In genomic region chr7:96670338-96671289, GRCh38 we compare ENCODE assay signal across 20 cellular contexts. TPM values are rescaled to one million over a fixed set of nuclear protein-coding genes. Genes with fewer than 3 reads are reported as not detected.
DNase-seq lines count a peak whose midpoint lies in the region; ATAC-seq, FAIRE-seq and TF ChIP-seq lines count a peak whose summit lies in the region.
"Had no signal": no experiment of that assay in that cellular context is flagged by ENCODE, and none has a peak within 500 bp of the region (broad histone marks: within the 10 kb centered on the region; RNA-seq: fewer than 3 reads in every experiment).

No MANE protein-coding gene starts in this region.

- CTCF ChIA-PET in HEK293 (lab: Yijun Ruan, JAX), result no interaction called here

- H3K9me3 ChIP-seq in HEK293 (ENCODE audit: control insufficient read depth, insufficient read depth, low read depth, low read length), result no peaks in the 10 kb centered on the region
- no peaks in the 10 kb centered on the region for H3K9me3 ChIP-seq in keratinocyte (ENCODE audit: control insufficient read depth, low read depth, low read length)
- H3K9me3 ChIP-seq: esophagus squamous epithelium, upper lobe of left lung had no signal

- dilution Hi-C loops in keratinocyte (cut with MboI; ENCODE audit: extremely low pct_ligation_motif_present, low sequenced_read_pairs), result no loop called here

- H3K27ac ChIP-seq in HEK293 (ENCODE audit: extremely low read depth, low read depth, low read length) (no peak overlapping the region), keratinocyte (ENCODE audit: control insufficient read depth, insufficient read depth, low read length) (peak overlapping the region; percentile 4)
- H3K27ac ChIP-seq: esophagus squamous epithelium, upper lobe of left lung had no signal

- H3K9me3 Mint-ChIP-seq in activated T-helper 17 cell treated with anti-CD3 and anti-CD28 coated beads, Interleukin-2, amount 50 U/mL, for 72 hours, result no peaks in the 10 kb centered on the region
- H3K9me3 Mint-ChIP-seq: activated naive CD4-positive, alpha-beta T cell treated with anti-CD3 and anti-CD28 coated beads for 36 hours had no signal

- TF ChIP-seq CTCF in HEK293 (tag by site-specific recombination; IDR thresholded peaks at IDR 0.05) (no peak), keratinocyte (optimal IDR thresholded peaks at IDR 0.05 in 1 of 3, IDR thresholded peaks at IDR 0.05 in 1 of 3, conservative IDR thresholded peaks at IDR 0.05 in 1 of 3; ENCODE audit: extremely low read depth in 1 of 3, insufficient read depth in 2 of 3, low read length in 3 of 3) (no peak)

- H2AFZ ChIP-seq in keratinocyte (ENCODE audit: control insufficient read depth, low read length), result no peak overlapping the region

- peaks cover 41% of the 10 kb centered on the region for H3K36me3 Mint-ChIP-seq in activated T-helper 17 cell treated with anti-CD3 and anti-CD28 coated beads, Interleukin-2, amount 50 U/mL, for 72 hours (ENCODE audit: low read depth)

- no peak overlapping the region for H3K27ac Mint-ChIP-seq in activated T-helper 17 cell treated with anti-CD3 and anti-CD28 coated beads, Interleukin-2, amount 50 U/mL, for 72 hours
- H3K27ac Mint-ChIP-seq: activated naive CD4-positive, alpha-beta T cell treated with anti-CD3 and anti-CD28 coated beads for 36 hours; B cell had no signal

- H4K20me1 ChIP-seq in keratinocyte (ENCODE audit: control insufficient read depth, extremely low read depth, insufficient read depth, low read length), result no peaks in the 10 kb centered on the region

- H3K9ac ChIP-seq in keratinocyte (ENCODE audit: control insufficient read depth, extremely low read depth, insufficient read depth, low read length), result no peak overlapping the region

- DNase-seq in NCI-H2081 (lab: John Stamatoyannopoulos, UW) (peak; percentile 76 to 90), SK-MEL-5 (ENCODE audit: low read depth, low spot score) (peak; percentile 25), keratinocyte (ENCODE audit: low read depth, low spot score) (no peak), EL (no peak)
- DNase-seq: activated naive CD4-positive, alpha-beta T cell treated with anti-CD3 and anti-CD28 coated beads for 36 hours; central memory CD4-positive, alpha-beta T cell; effector CD8-positive, alpha-beta T cell; esophagus squamous epithelium; midbrain; NCI-H1048; NCI-H345; stimulated activated CD4-positive, alpha-beta T cell treated with anti-CD3 and anti-CD28 coated beads, Interleukin-4, amount 100 ng/mL, for 1 hour; T-helper 1 cell; upper lobe of left lung had no signal

- POLR2A ChIA-PET in HEK293 (lab: Yijun Ruan, JAX), result no interaction called here

- no peak for ATAC-seq in GM21528 (IDR thresholded peaks at IDR 0.05; ENCODE audit: low FRiP score, unreplicated experiment)
- ATAC-seq in activated T-helper 17 cell treated with anti-CD3 and anti-CD28 coated beads, Interleukin-2, amount 50 U/mL, for 72 hours (replicated peaks), result no peak
- ATAC-seq: Right ventricle myocardium inferior had no signal

- H3K27me3 ChIP-seq in keratinocyte (ENCODE audit: control insufficient read depth, extremely low read depth, insufficient read depth, low read length), result no peaks in the 10 kb centered on the region
- H3K27me3 ChIP-seq: esophagus squamous epithelium, upper lobe of left lung had no signal

- no peak for FAIRE-seq in keratinocyte (lab: Jason Lieb, UNC)

- H3K79me2 ChIP-seq in keratinocyte (ENCODE audit: control insufficient read depth, insufficient read depth, low read length), result no peaks in the 10 kb centered on the region

- H3K27me3 Mint-ChIP-seq in activated T-helper 17 cell treated with anti-CD3 and anti-CD28 coated beads, Interleukin-2, amount 50 U/mL, for 72 hours, result no peaks in the 10 kb centered on the region
- H3K27me3 Mint-ChIP-seq: B cell had no signal

- H3K36me3 ChIP-seq in HEK293 (ENCODE audit: control insufficient read depth in 2 of 2, insufficient read depth in 1 of 2, low read length in 2 of 2) (peaks cover 0 to 3% of the 10 kb centered on the region in 2 experiments; a peak in 2 of 3 replicates), keratinocyte (ENCODE audit: control insufficient read depth in 2 of 2, extremely low read depth in 1 of 2, insufficient read depth in 2 of 2, low read length in 2 of 2) (peaks cover 0 to 4% of the 10 kb centered on the region in 2 experiments)

- no peak overlapping the region for H3K4me2 ChIP-seq in keratinocyte (ENCODE audit: control insufficient read depth, extremely low read depth, insufficient read depth, low read depth, low read length)
- H3K4me2 ChIP-seq: smooth muscle cell had no signal

- H3K4me1 Mint-ChIP-seq in activated T-helper 17 cell treated with anti-CD3 and anti-CD28 coated beads, Interleukin-2, amount 50 U/mL, for 72 hours, result no peaks in the 10 kb centered on the region
- H3K4me1 Mint-ChIP-seq: B cell had no signal

- no peak overlapping the region for H3K4me3 ChIP-seq in HEK293 (ENCODE audit: low read depth, low read length)
- no peak overlapping the region for H3K4me3 ChIP-seq in keratinocyte (ENCODE audit: control insufficient read depth in 2 of 3, extremely low read depth in 1 of 3, insufficient read depth in 2 of 3, low read depth in 1 of 3, low read length in 3 of 3)
- H3K4me3 ChIP-seq: esophagus squamous epithelium, smooth muscle cell, upper lobe of left lung had no signal

- in situ Hi-C loops in SK-MEL-5 (cut with HindIII; ENCODE audit: low pct_unique_long_range_greater_than_20kb, low sequenced_read_pairs), result no loop called here

- H3K9me1 ChIP-seq in keratinocyte (ENCODE audit: control insufficient read depth, extremely low read depth, insufficient read depth, low read length), result no peaks in the 10 kb centered on the region

- no peak overlapping the region for H3K4me3 Mint-ChIP-seq in activated T-helper 17 cell treated with anti-CD3 and anti-CD28 coated beads, Interleukin-2, amount 50 U/mL, for 72 hours
- H3K4me3 Mint-ChIP-seq: activated naive CD4-positive, alpha-beta T cell treated with anti-CD3 and anti-CD28 coated beads for 36 hours; B cell had no signal

- H3K4me1 ChIP-seq in HEK293 (ENCODE audit: control insufficient read depth, insufficient read depth, low read length), result peaks cover 9% of the 10 kb centered on the region
- H3K4me1 ChIP-seq in keratinocyte (ENCODE audit: control insufficient read depth, extremely low read depth, insufficient read depth, low read length), result peaks cover 11% of the 10 kb centered on the region
- H3K4me1 ChIP-seq: esophagus squamous epithelium, upper lobe of left lung had no signal

TF ChIP-seq in HEK293, 187 proteins besides CTCF, POLR2A, EP300 and RAD21:
- 0 out of 2 replicates have a peak, but pooled peaks have one; percentile 27 for TF ChIP-seq SCRT2 (tag by site-specific recombination; IDR thresholded peaks at IDR 0.05)
- TF ChIP-seq ZNF2 (tag by site-specific recombination; IDR thresholded peaks at IDR 0.05), result no peak
TF ChIP-seq in HEK293: peak in this region for 1.

RNA-seq across cellular contexts. Expression of gene SEM1, which starts 39.0 kb away (rescaled TPM):
- total RNA-seq in SK-MEL-5 (2014; rRNA removed; shearing (Covaris generic)), result 227 and 267 TPM in 2 replicates
- 207 and 345 TPM in 2 replicates for polyA plus RNA-seq in SK-MEL-5 (2015; cell fraction: cytosol; rRNA removed)
- polyA plus RNA-seq in SK-MEL-5 (2015; cell fraction: nucleus; rRNA removed), result 55.9 and 66.9 TPM in 2 replicates
- polyA plus RNA-seq in keratinocyte, result 79.2 to 180 TPM (median 156 TPM) in 3 replicates
- polyA plus RNA-seq in keratinocyte (2011; ENCODE audit: low read depth), result 601 TPM
- polyA plus RNA-seq in keratinocyte (2011; cell fraction: cytosol; rRNA removed), result 78.9 and 184 TPM in 2 replicates
- polyA plus RNA-seq in keratinocyte (2011; cell fraction: nucleus; rRNA removed), result 31.1 and 68.8 TPM in 2 replicates
- 293 and 633 TPM in 2 replicates for polyA plus RNA-seq in keratinocyte (2012; ENCODE audit: low replicate concordance)
- 0.46 to 54.4 TPM (median 5.3 TPM) in 3 replicates for polyA minus RNA-seq in keratinocyte
- polyA minus RNA-seq in keratinocyte (2011; cell fraction: cytosol; rRNA and poly(A)+ RNA removed), result 26.5 TPM
- 13.7 and 34.0 TPM in 2 replicates for polyA minus RNA-seq in keratinocyte (2011; cell fraction: nucleus; rRNA and poly(A)+ RNA removed)
- 10 to 100 TPM; 23.5 to 28.2 TPM for total RNA-seq in activated T-helper 17 cell treated with anti-CD3 and anti-CD28 coated beads, Interleukin-2, amount 50 U/mL, for 72 hours

Comparison
In these comparisons a context has a peak if more than half of its experiments do, and no peak if none do; other contexts are left out.
1. DNase-seq: peak in NCI-H2081 (2 of 2) and SK-MEL-5 (single experiment); none in keratinocyte (single experiment) and EL (single experiment).